9 cellular contexts compared by ENCODE assay signal in the genomic region with DNA sequence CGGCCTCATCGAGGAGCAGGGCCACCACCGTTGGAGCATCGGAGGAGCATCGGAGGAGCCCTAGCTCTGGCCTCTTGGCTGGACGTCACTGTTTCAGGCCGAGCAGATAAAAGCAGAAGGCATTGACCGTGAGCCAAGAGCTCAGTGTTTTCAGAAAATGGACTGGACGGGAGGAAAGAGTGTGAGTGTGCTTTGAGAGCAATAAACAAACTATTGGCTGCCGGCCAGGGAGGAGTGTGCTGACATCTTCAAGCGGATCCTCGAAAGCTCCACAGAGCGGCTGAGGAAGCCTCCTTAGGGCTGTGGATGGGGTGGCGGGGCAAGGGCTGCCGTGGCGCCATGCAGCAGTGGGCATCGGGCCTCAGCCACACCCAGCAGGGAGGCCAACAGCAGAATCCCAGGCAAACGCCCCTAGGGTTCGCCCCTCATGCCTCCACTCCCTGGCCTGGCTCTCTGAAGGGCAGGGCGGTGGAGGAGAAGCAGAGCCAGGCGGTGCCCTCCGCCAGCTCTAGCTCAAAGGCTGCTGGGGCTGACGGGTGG. TPM values are rescaled to one million over a fixed set of nuclear protein-coding genes. Genes with fewer than 3 reads are reported as not detected.
DNase-seq lines count a peak whose midpoint lies in the region; ATAC-seq and TF ChIP-seq lines count a peak whose summit lies in the region.
"Had no signal": no experiment of that assay in that cellular context is flagged by ENCODE, and none has a peak within 500 bp of the region (broad histone marks: within the 10 kb centered on the region; RNA-seq: fewer than 3 reads in every experiment).

No MANE protein-coding gene starts in this region.

- H3K4me1 Mint-ChIP-seq in activated naive CD4-positive, alpha-beta T cell treated with anti-CD3 and anti-CD28 coated beads for 36 hours (ENCODE audit: low read depth), result peaks cover 10% of the 10 kb centered on the region
- H3K4me1 Mint-ChIP-seq: B cell had no signal

- no peak overlapping the region for H3K27ac Mint-ChIP-seq in activated naive CD4-positive, alpha-beta T cell treated with anti-CD3 and anti-CD28 coated beads for 36 hours
- H3K27ac Mint-ChIP-seq: B cell had no signal

- CTCF ChIA-PET in activated naive CD4-positive, alpha-beta T cell treated with anti-CD3 and anti-CD28 coated beads for 36 hours (lab: Charles Lee), result interaction anchor here (1.0 kb wide), 1 partner anchor 40 kb away, joined by 3 read pairs; no protein-coding TSS in a partner anchor

- H3K79me2 ChIP-seq in hepatocyte, result no peaks in the 10 kb centered on the region

- no peak overlapping the region for H3K4me3 ChIP-seq in hepatocyte

- intact Hi-C loops in activated naive CD4-positive, alpha-beta T cell treated with anti-CD3 and anti-CD28 coated beads for 36 hours (cut with micrococcal nuclease), result no loop called here

- H3K4me1 ChIP-seq in hepatocyte (ENCODE audit: insufficient read depth), result peaks cover 10% of the 10 kb centered on the region

- H3K4me2 ChIP-seq in hepatocyte, result peak overlapping the region; percentile 65

- H3K27me3 ChIP-seq in hepatocyte, result no peaks in the 10 kb centered on the region

- TF ChIP-seq CTCF in 22Rv1 (IDR thresholded peaks at IDR 0.05) (no peak), VCaP (conservative IDR thresholded peaks at IDR 0.05) (peak; percentile 3; the same call in 1 of the 2 replicates), hepatocyte (IDR thresholded peaks at IDR 0.05; ENCODE audit: poor library complexity) (no peak)

- H3K9me3 ChIP-seq in hepatocyte (ENCODE audit: low read depth), result no peaks in the 10 kb centered on the region

- H4K20me1 ChIP-seq in hepatocyte (ENCODE audit: insufficient read depth, poor library complexity, severe bottlenecking), result no peaks in the 10 kb centered on the region

- no peaks in the 10 kb centered on the region for H3K27me3 Mint-ChIP-seq in activated naive CD4-positive, alpha-beta T cell treated with anti-CD3 and anti-CD28 coated beads for 36 hours (ENCODE audit: low read depth)

- no peaks in the 10 kb centered on the region for H3K36me3 ChIP-seq in hepatocyte (replicated peaks; ENCODE audit: insufficient read depth, low read depth)

- WGBS in hepatocyte (ENCODE audit: low lambda C conversion rate, missing lambda C conversion rate), result 65% methylated on average over 23 of the region's 23 CpGs

- no peak overlapping the region for H2AFZ ChIP-seq in hepatocyte

- H3K9me3 Mint-ChIP-seq in activated naive CD4-positive, alpha-beta T cell treated with anti-CD3 and anti-CD28 coated beads for 36 hours, result no peaks in the 10 kb centered on the region

- no peaks in the 10 kb centered on the region for H3K9me2 ChIP-seq in hepatocyte (replicated peaks; ENCODE audit: insufficient read depth)

- peak overlapping the region; percentile 29; the same call in 1 of the 2 replicates for H3K27ac ChIP-seq in 22Rv1
- peak overlapping the region; percentile 31 for H3K27ac ChIP-seq in VCaP
- H3K27ac ChIP-seq in hepatocyte, result peak overlapping the region; percentile 11

- no peak overlapping the region for H3K4me3 Mint-ChIP-seq in activated naive CD4-positive, alpha-beta T cell treated with anti-CD3 and anti-CD28 coated beads for 36 hours
- H3K4me3 Mint-ChIP-seq: B cell had no signal

- no peaks in the 10 kb centered on the region for H3K36me3 Mint-ChIP-seq in activated naive CD4-positive, alpha-beta T cell treated with anti-CD3 and anti-CD28 coated beads for 36 hours (ENCODE audit: low read depth)

- no peak for ATAC-seq in HG03571 (IDR thresholded peaks at IDR 0.05; ENCODE audit: unreplicated experiment)

- peak; percentile 85 for DNase-seq in NCI-H1105 (lab: John Stamatoyannopoulos, UW)
- peak; percentile 80 for DNase-seq in hepatocyte (ENCODE audit: low spot score)
- no peak for DNase-seq in NCI-H446 treated with DMSO at 0.1 percent for 48 hours (lab: John Stamatoyannopoulos, UW)
- DNase-seq in middle frontal gyrus (ENCODE audit: extremely low spot score, low spot score), result no peak
- no peak for DNase-seq in activated naive CD4-positive, alpha-beta T cell treated with anti-CD3 and anti-CD28 coated beads for 36 hours

RNA-seq across cellular contexts. Expression of a gene that starts 41.8 kb away (rescaled TPM):
- total RNA-seq in hepatocyte, result 15.7 and 19.4 TPM in 2 replicates
- polyA plus RNA-seq in hepatocyte, result 26.4 and 27.9 TPM in 2 replicates
- 1 to 10 TPM; 3.0 to 3.3 TPM for total RNA-seq in activated naive CD4-positive, alpha-beta T cell treated with anti-CD3 and anti-CD28 coated beads for 36 hours

Comparison
In these comparisons a context has a peak if more than half of its experiments do, and no peak if none do; other contexts are left out.
1. DNase-seq: peak in NCI-H1105 (single experiment) and hepatocyte (single experiment); none in NCI-H446 treated with DMSO at 0.1 percent for 48 hours (single experiment), middle frontal gyrus (single experiment) and activated naive CD4-positive, alpha-beta T cell treated with anti-CD3 and anti-CD28 coated beads for 36 hours (single experiment).
2. Peak in every context shown above with its lines, with median percentiles within 50 percentile points of each other: H3K27ac ChIP-seq.